1 cellular context compared by ENCODE assay signal in the genomic region with DNA sequence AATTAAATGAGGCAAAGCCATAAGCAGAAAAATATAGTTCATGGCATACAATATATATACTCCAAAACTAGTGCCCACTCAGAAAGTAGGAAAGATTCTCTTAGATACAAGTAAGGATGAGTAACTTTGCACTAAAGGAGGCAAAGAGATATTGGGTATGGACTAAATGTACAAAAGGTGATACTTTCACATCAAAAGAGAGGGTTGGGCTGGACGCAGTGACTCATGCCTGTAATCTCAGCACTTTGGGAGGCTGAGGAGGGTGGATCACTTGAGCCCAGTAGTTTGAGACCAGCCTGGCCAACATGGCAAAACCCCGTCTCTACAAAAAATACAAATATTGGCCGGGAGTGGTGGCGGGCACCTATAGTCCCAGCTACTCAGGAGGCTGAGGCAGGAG.
TF ChIP-seq lines count a peak whose summit lies in the region.

No MANE protein-coding gene starts in this region.

TF ChIP-seq in endothelial cell of umbilical vein, 7 proteins besides CTCF, POLR2A, EP300 and RAD21:
- TF ChIP-seq POLR2AphosphoS5 (IDR thresholded peaks at IDR 0.05; ENCODE audit: insufficient read depth, low read depth, low read length) = no peak
- TF ChIP-seq JUN (IDR thresholded peaks at IDR 0.05; ENCODE audit: borderline replicate concordance, insufficient read depth, insufficient read length, low read depth) = no peak
- no peak for TF ChIP-seq GATA2 (IDR thresholded peaks at IDR 0.05; ENCODE audit: insufficient read depth, insufficient read length, low read depth, low read length)
- no peak for TF ChIP-seq MAX (IDR thresholded peaks at IDR 0.05; ENCODE audit: insufficient read depth, insufficient read length)
- no peak for TF ChIP-seq EZH2 (IDR thresholded peaks at IDR 0.05; ENCODE audit: borderline replicate concordance, low read depth, low read length, severe bottlenecking)
- no peak for TF ChIP-seq FOS (IDR thresholded peaks at IDR 0.05; ENCODE audit: borderline replicate concordance, insufficient read depth, low read length)
- no peak for TF ChIP-seq MYC (IDR thresholded peaks at IDR 0.05; ENCODE audit: low read depth, low read length)
